1 cellular context compared by ENCODE assay signal in the genomic region with DNA sequence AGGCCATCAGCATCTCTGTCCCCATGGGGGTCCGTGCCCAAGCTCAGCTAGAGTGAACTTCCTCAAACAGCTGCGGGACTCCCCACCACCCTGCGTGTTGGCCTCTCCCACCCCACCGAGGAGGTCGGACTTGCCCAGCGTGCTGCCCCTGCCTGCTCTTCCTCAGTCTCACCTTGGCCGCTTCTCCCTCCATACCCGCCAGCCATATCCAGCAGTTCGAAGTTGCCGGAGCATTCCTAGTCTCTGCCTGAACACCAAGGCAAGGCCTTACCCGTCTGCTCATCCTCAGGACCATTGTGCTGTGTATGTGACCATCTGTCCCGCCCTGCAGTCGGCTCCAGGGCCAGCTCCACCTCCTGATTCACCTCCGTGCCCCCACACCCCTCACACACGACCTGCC.
TF ChIP-seq lines count a peak whose summit lies in the region.

No MANE protein-coding gene starts in this region.

TF ChIP-seq in K562, 482 proteins besides CTCF, POLR2A, EP300 and RAD21 (continued from another document):
- TF ChIP-seq TOE1 (IDR thresholded peaks at IDR 0.05; ENCODE audit: borderline replicate concordance) (no peak), TOE1 (CRISPR knock-in tag; IDR thresholded peaks at IDR 0.05; ENCODE audit: borderline replicate concordance, low read depth) (no peak), KAT7 (CRISPR knock-in tag; IDR thresholded peaks at IDR 0.05; ENCODE audit: borderline replicate concordance) (no peak), BRD4 (IDR thresholded peaks at IDR 0.05) (no peak), DNMT1 (IDR thresholded peaks at IDR 0.05) (no peak), ZNF324 (CRISPR knock-in tag; IDR thresholded peaks at IDR 0.05) (no peak), BRD9 (IDR thresholded peaks at IDR 0.05; ENCODE audit: low read depth, partially characterized antibody) (no peak), PRPF4 (IDR thresholded peaks at IDR 0.05; ENCODE audit: insufficient read depth, low read depth, low read length, poor library complexity, severe bottlenecking) (no peak)
